In the genomic region with DNA sequence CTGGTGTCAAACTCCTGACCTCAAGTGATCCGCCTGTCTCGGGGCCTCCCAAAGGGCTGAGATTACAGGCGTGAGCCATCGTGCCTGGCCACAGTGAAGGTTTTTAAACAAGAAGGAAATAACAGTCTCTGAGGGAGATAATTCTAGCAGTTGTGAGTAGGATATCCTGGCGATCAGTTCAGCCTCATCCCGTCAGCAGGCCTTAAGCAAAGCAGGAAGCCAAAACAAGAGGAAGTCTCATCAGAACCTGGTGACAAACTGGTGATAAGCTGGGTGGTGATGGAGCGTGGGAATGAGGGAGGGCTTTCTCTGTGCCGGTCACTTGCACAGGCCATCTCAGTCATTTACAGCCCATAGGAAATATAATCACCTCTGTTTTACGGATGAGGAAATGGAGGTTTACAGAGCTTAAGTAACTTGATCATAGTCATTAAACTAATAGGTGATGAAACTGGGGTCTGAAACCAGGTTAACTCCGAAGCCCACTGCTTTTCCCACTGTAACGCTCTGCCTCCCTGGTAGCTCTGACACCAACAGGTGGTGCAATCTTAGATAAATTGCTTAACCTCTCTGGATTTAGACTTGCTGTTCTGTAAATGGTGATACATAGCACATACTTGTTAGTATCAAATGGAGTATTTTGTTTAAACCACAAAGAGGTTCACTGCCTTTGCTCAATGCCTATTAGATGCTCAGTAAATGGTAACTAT, we compare ENCODE assay signal across 11 cellular contexts. TPM values are rescaled to one million over a fixed set of nuclear protein-coding genes. Genes with fewer than 3 reads are reported as not detected.
DNase-seq lines count a peak whose midpoint lies in the region; ATAC-seq and TF ChIP-seq lines count a peak whose summit lies in the region.
"Had no signal": no experiment of that assay in that cellular context is flagged by ENCODE, and none has a peak within 500 bp of the region (broad histone marks: within the 10 kb centered on the region; RNA-seq: fewer than 3 reads in every experiment).

No MANE protein-coding gene starts in this region.

- intact Hi-C loops in heart left ventricle (cut with DNase I) = loop anchor here in 7 of 10 donors (5.0 to 10.0 kb wide), 5 partner anchors 137 to 267 kb away; no protein-coding TSS in a partner anchor

- no peak overlapping the region for H4K91ac ChIP-seq in neuronal stem cell (ENCODE audit: low read depth, low read length, poor library complexity)

- ATAC-seq in heart left ventricle = peak; percentile 9 to 74 (median 55)
- ATAC-seq: CD8-positive, alpha-beta T cell had no signal

- no peaks in the 10 kb centered on the region for H3K9me3 ChIP-seq in heart left ventricle
- H3K9me3 ChIP-seq in neuronal stem cell (replicated peaks in 1 of 2; ENCODE audit: control insufficient read depth in 2 of 2, insufficient read depth in 1 of 2, low read depth in 1 of 2, low read length in 2 of 2) = no peaks in the 10 kb centered on the region

- H3K23ac ChIP-seq in neuronal stem cell (ENCODE audit: low read depth, low read length, poor library complexity) = no peak overlapping the region

- H2BK12ac ChIP-seq in neuronal stem cell (ENCODE audit: low read length) = no peak overlapping the region

- no peaks in the 10 kb centered on the region for H3K27me3 ChIP-seq in heart left ventricle
- no peaks in the 10 kb centered on the region for H3K27me3 ChIP-seq in neuronal stem cell (ENCODE audit: control insufficient read depth in 3 of 3, insufficient read depth in 3 of 3, low read depth in 1 of 3, low read length in 3 of 3)

- H2BK120ac ChIP-seq in neuronal stem cell (ENCODE audit: low read depth, low read length) = no peak overlapping the region

- no peak for TF ChIP-seq CTCF in GM12865 (IDR thresholded peaks at IDR 0.05; ENCODE audit: insufficient read depth, low read depth, low read length, missing control alignments)
- no peak for TF ChIP-seq CTCF in heart left ventricle (IDR thresholded peaks at IDR 0.05)
- no peak for TF ChIP-seq CTCF in foreskin fibroblast (IDR thresholded peaks at IDR 0.05; ENCODE audit: low read depth, low read length)

- TF ChIP-seq POLR2A in heart left ventricle (IDR thresholded peaks at IDR 0.05) = no peak

- no peak overlapping the region for H2BK15ac ChIP-seq in neuronal stem cell (ENCODE audit: low read length)

- peaks cover 17 to 86% (median 59%) of the 10 kb centered on the region in 12 donors for H3K4me1 ChIP-seq in heart left ventricle
- peaks cover 48 to 53% of the 10 kb centered on the region in 2 donors for H3K4me1 ChIP-seq in neuronal stem cell (ENCODE audit: control insufficient read depth in 2 of 2, insufficient read depth in 1 of 2, low read depth in 1 of 2, low read length in 2 of 2)

- H4K8ac ChIP-seq in neuronal stem cell (ENCODE audit: low read depth, low read length) = no peak overlapping the region

- peak; percentile 35 for DNase-seq in GM12865 (ENCODE audit: low read depth)
- DNase-seq in UCSD-AML1 (lab: John Stamatoyannopoulos, UW; ENCODE audit: unreplicated experiment) = peak; percentile 52
- DNase-seq in heart left ventricle = peak in 2 of 5 donors; percentile 32 to 52
- DNase-seq in neuronal stem cell (ENCODE audit: low spot score) = no peak
- no peak for DNase-seq in NCI-H510A (lab: John Stamatoyannopoulos, UW)
- DNase-seq in foreskin fibroblast = no peak
- no peak for DNase-seq in activated CD4-positive, CD25-positive, alpha-beta regulatory T cell (lab: John Stamatoyannopoulos, UW)
- no peak for DNase-seq in HUDEP-2 (lab: John Stamatoyannopoulos, UW; ENCODE audit: unreplicated experiment in 76 of 76)
- DNase-seq: activated CD4-positive, alpha-beta T cell treated with anti-CD3 and anti-CD28 coated beads for 4 hours; CD8-positive, alpha-beta T cell; NCI-H2107 had no signal

- H3K14ac ChIP-seq in neuronal stem cell (ENCODE audit: low read length) = no peak overlapping the region

- peaks cover 0 to 4% (median 0%) of the 10 kb centered on the region in 9 donors for H3K36me3 ChIP-seq in heart left ventricle
- peaks cover 0 to 12% of the 10 kb centered on the region in 2 donors for H3K36me3 ChIP-seq in neuronal stem cell (replicated peaks in 1 of 2; ENCODE audit: control insufficient read depth in 2 of 2, insufficient read depth in 2 of 2, low read length in 2 of 2)

- no peak overlapping the region for H2BK5ac ChIP-seq in neuronal stem cell (ENCODE audit: low read length)

- H2AK5ac ChIP-seq in neuronal stem cell (ENCODE audit: low read depth, low read length) = peak overlapping the region; percentile 21

- H3K4me2 ChIP-seq in neuronal stem cell (ENCODE audit: insufficient read depth, low read length, poor library complexity, severe bottlenecking) = no peak overlapping the region

- H3K4me3 ChIP-seq in GM12865 (ENCODE audit: low read depth, low read length) (no peak overlapping the region), heart left ventricle (no peak overlapping the region), neuronal stem cell (ENCODE audit: low read length in 2 of 2) (no peak overlapping the region), foreskin fibroblast (ENCODE audit: low read depth in 1 of 2, low read length in 2 of 2) (no peak overlapping the region)

- WGBS in heart left ventricle, 4 donors = 21 to 28% (median 24%) methylated on average over 11 of the region's 11 CpGs
- no CpG with 5 or more reads among the region's 11 CpGs for WGBS in neuronal stem cell (ENCODE audit: extremely low coverage in 2 of 2, insufficient read length in 2 of 2, insufficient replicate concordance in 1 of 2), 2 donors

- peak overlapping the region in 11 of 12 donors; percentile 23 to 85 (median 65) for H3K27ac ChIP-seq in heart left ventricle
- H3K27ac ChIP-seq in neuronal stem cell (replicated peaks; ENCODE audit: low read length) = peak overlapping the region; percentile 23

- no peak overlapping the region for H3K9ac ChIP-seq in neuronal stem cell (ENCODE audit: low read depth, low read length, poor library complexity)

- no peak overlapping the region for H2AFZ ChIP-seq in neuronal stem cell (ENCODE audit: low read length)

- no peak overlapping the region for H3K4ac ChIP-seq in neuronal stem cell (ENCODE audit: low read length)

- no peaks in the 10 kb centered on the region for H3K79me1 ChIP-seq in neuronal stem cell (ENCODE audit: low read depth, low read length)

- peak overlapping the region; percentile 63 for H3K18ac ChIP-seq in neuronal stem cell (ENCODE audit: low read length)

RNA-seq across cellular contexts. Expression of a gene that starts 40.8 kb away (rescaled TPM):
- total RNA-seq in heart left ventricle = under 1 TPM in 1 of 9 donors, not detected in 8; 0.40 TPM
- not detected for polyA plus RNA-seq in heart left ventricle
- not detected for polyA plus RNA-seq in neuronal stem cell (2013, experiment 1 of 2)
- not detected for polyA plus RNA-seq in neuronal stem cell (2013, experiment 2 of 2)
- total RNA-seq: CD8-positive, alpha-beta T cell had no signal

Comparison
In these comparisons a context has a peak if more than half of its experiments do, and no peak if none do; other contexts are left out.
1. DNase-seq: peak in GM12865 (single experiment) and UCSD-AML1 (single experiment); none in neuronal stem cell (single experiment), NCI-H510A (single experiment), foreskin fibroblast (0 of 2), activated CD4-positive, CD25-positive, alpha-beta regulatory T cell (0 of 4) and HUDEP-2 (0 of 76).